1 cellular context compared by ENCODE assay signal in genomic region chr10:22765660-22766547, GRCh38.
TF ChIP-seq lines count a peak whose summit lies in the region.

No MANE protein-coding gene starts in this region.

TF ChIP-seq in GM23338, 12 proteins besides CTCF, POLR2A, EP300 and RAD21 (continued from another document):
- no peak for TF ChIP-seq REST (IDR thresholded peaks at IDR 0.05; ENCODE audit: unreplicated experiment)
- no peak for TF ChIP-seq ZNF331 (CRISPR knock-in tag; IDR thresholded peaks at IDR 0.05; ENCODE audit: low read depth)
- TF ChIP-seq NANOG (IDR thresholded peaks at IDR 0.05; ENCODE audit: borderline replicate concordance) = no peak
- TF ChIP-seq CREB1 (CRISPR knock-in tag; IDR thresholded peaks at IDR 0.05; ENCODE audit: low read depth) = no peak
- TF ChIP-seq EZH2phosphoT487 (IDR thresholded peaks at IDR 0.05; ENCODE audit: unreplicated experiment) = no peak
- TF ChIP-seq JUNB (IDR thresholded peaks at IDR 0.05; ENCODE audit: unreplicated experiment) = no peak
TF ChIP-seq in GM23338: peak in this region for 0.
